8 cellular contexts compared by ENCODE assay signal in genomic region chr17:58331815-58332719, GRCh38. TPM values are rescaled to one million over a fixed set of nuclear protein-coding genes. Genes with fewer than 3 reads are reported as not detected.
DNase-seq lines count a peak whose midpoint lies in the region; ATAC-seq lines count a peak whose summit lies in the region.

No MANE protein-coding gene starts in this region.

- ATAC-seq in Right ventricle myocardium superior (ENCODE audit: poor library complexity) (peak; percentile 59), GM21367 (IDR thresholded peaks at IDR 0.05; ENCODE audit: unreplicated experiment) (no peak)

- H3K9me3 ChIP-seq in KOPT-K1 (ENCODE audit: insufficient read depth, low read length, poor library complexity, severe bottlenecking): peaks cover 17% of the 10 kb centered on the region

- intact Hi-C loops in Right ventricle myocardium superior (cut with DNase I): no loop called here

- peaks cover 28% of the 10 kb centered on the region for H3K36me3 ChIP-seq in KOPT-K1 (ENCODE audit: insufficient read depth, low read length)

- peak; percentile 82 to 87 for DNase-seq in activated CD8-positive, alpha-beta memory T cell treated with anti-CD3 and anti-CD28 coated beads for 1 hour (ENCODE audit: extremely low read depth in 1 of 2, low read depth in 1 of 2)
- peak; percentile 87 for DNase-seq in Right ventricle myocardium superior
- peak in 3 of 4 experiments; percentile 89 to 95 (median 90) for DNase-seq in stimulated activated CD4-positive, alpha-beta T cell treated with anti-CD3 and anti-CD28 coated beads, Interleukin-1b, Interleukin-23, amount 100 ng/mL, for 24 hours (ENCODE audit: low read depth in 4 of 4, low spot score in 1 of 4)
- no peak for DNase-seq in cerebellar nuclear complex (lab: John Stamatoyannopoulos, UW)
- no peak for DNase-seq in H4 (ENCODE audit: low spot score)

- H3K27ac ChIP-seq in KOPT-K1 (ENCODE audit: low read depth, low read length, poor library complexity, severe bottlenecking): peak overlapping the region; percentile 99

- peak overlapping the region; percentile 87 for H3K4me3 ChIP-seq in GM08714 (ENCODE audit: low read length)

RNA-seq across cellular contexts. Expression of gene TSPOAP1, which starts 3.5 kb away (rescaled TPM):
- total RNA-seq in Right ventricle myocardium superior: 13.6 TPM
- total RNA-seq in H4 (2014; rRNA removed; shearing (Covaris generic)): not detected in 2 replicates

RNA-seq across cellular contexts. Expression of gene SUPT4H1, which starts 19.9 kb away (rescaled TPM):
- total RNA-seq in Right ventricle myocardium superior: 59.2 TPM
- total RNA-seq in H4 (2014; rRNA removed; shearing (Covaris generic)): 94.2 and 99.9 TPM in 2 replicates

RNA-seq across cellular contexts. Expression of gene MPO, which starts 51.3 kb away (rescaled TPM):
- total RNA-seq in Right ventricle myocardium superior: 0.05 TPM
- not detected in 2 replicates for total RNA-seq in H4 (2014; rRNA removed; shearing (Covaris generic))

Comparison
In these comparisons a context has a peak if more than half of its experiments do, and no peak if none do; other contexts are left out.
1. DNase-seq: peak in activated CD8-positive, alpha-beta memory T cell treated with anti-CD3 and anti-CD28 coated beads for 1 hour (2 of 2), Right ventricle myocardium superior (single experiment) and stimulated activated CD4-positive, alpha-beta T cell treated with anti-CD3 and anti-CD28 coated beads, Interleukin-1b, Interleukin-23, amount 100 ng/mL, for 24 hours (3 of 4); none in cerebellar nuclear complex (0 of 2) and H4 (single experiment).
2. RNA of gene TSPOAP1, which starts 3.5 kb away (total RNA-seq): 13.6 TPM in Right ventricle myocardium superior (single experiment); not detected in H4; every median in the first group is over 10 times any median in the second.